8 cellular contexts compared by ENCODE assay signal in genomic region chr20:14334306-14334930, GRCh38. TPM values are rescaled to one million over a fixed set of nuclear protein-coding genes. Genes with fewer than 3 reads are reported as not detected.
DNase-seq lines count a peak whose midpoint lies in the region; ATAC-seq, FAIRE-seq and TF ChIP-seq lines count a peak whose summit lies in the region.

No MANE protein-coding gene starts in this region.

- H3K27ac ChIP-seq in body of pancreas (no peak overlapping the region), HepG2 (ENCODE audit: extremely low read length, insufficient read depth, low read length) (no peak overlapping the region), ascending aorta (no peak overlapping the region), gastroesophageal sphincter (no peak overlapping the region)

- intact Hi-C loops in body of pancreas (cut with DNase I) (no loop called here), HepG2 (cut with micrococcal nuclease; ENCODE audit: unreplicated experiment) (loop anchor here (2.0 to 10.0 kb wide), 2 partner anchors 192 to 730 kb away; no protein-coding TSS in a partner anchor), ascending aorta (cut with DNase I) (no loop called here)

- FAIRE-seq in HepG2 (lab: Jason Lieb, UNC), result no peak

- TF ChIP-seq CTCF in body of pancreas (IDR thresholded peaks at IDR 0.05) (peak; percentile 6 to 63 (median 45)), HepG2 (CRISPR knock-in tag; IDR thresholded peaks at IDR 0.05) (peak; percentile 62), ascending aorta (IDR thresholded peaks at IDR 0.05) (peak in 1 of 3 experiments; percentile 28), gastroesophageal sphincter (IDR thresholded peaks at IDR 0.05) (peak in 2 of 4 experiments; percentile 30 to 43)

- peaks cover 4% of the 10 kb centered on the region for H3K4me1 ChIP-seq in body of pancreas
- H3K4me1 ChIP-seq in HepG2 (ENCODE audit: insufficient read depth, low read length), result peaks cover 17% of the 10 kb centered on the region; the same call in 1 of the 2 replicates
- no peaks in the 10 kb centered on the region for H3K4me1 ChIP-seq in ascending aorta
- peaks cover 0 to 5% (median 2%) of the 10 kb centered on the region in 3 donors for H3K4me1 ChIP-seq in gastroesophageal sphincter

- H3K36me3 ChIP-seq in body of pancreas (replicated peaks in 1 of 2; ENCODE audit: insufficient read depth in 1 of 2, low read depth in 2 of 2) (no peaks in the 10 kb centered on the region), HepG2 (replicated peaks in 1 of 2; ENCODE audit: control insufficient read depth in 1 of 2, insufficient read depth in 2 of 2, low read length in 2 of 2) (no peaks in the 10 kb centered on the region), ascending aorta (no peaks in the 10 kb centered on the region), gastroesophageal sphincter (no peaks in the 10 kb centered on the region)

- H3K27me3 ChIP-seq in body of pancreas (no peaks in the 10 kb centered on the region), HepG2 (ENCODE audit: control insufficient read depth in 1 of 2, insufficient read depth in 2 of 2, low read length in 2 of 2) (no peaks in the 10 kb centered on the region; a peak in 1 of 5 replicates), ascending aorta (no peaks in the 10 kb centered on the region), gastroesophageal sphincter (no peaks in the 10 kb centered on the region)

- 15 to 16% methylated on average over 3 of the region's 3 CpGs for WGBS in body of pancreas, 2 donors
- 1% methylated on average over 3 of the region's 3 CpGs for WGBS in HepG2 (ENCODE audit: low lambda C conversion rate)
- whole genome bisulfite sequencing in gastroesophageal sphincter (ENCODE audit: low coverage in 1 of 2), 2 donors, result 8 to 38% methylated on average over 2 to 3 of the region's 3 CpGs

- ATAC-seq in body of pancreas (no peak), HepG2 (peak; percentile 28), HG03571 (IDR thresholded peaks at IDR 0.05; ENCODE audit: unreplicated experiment) (no peak), gastroesophageal sphincter (no peak)

- CTCF ChIA-PET in HepG2 (lab: Yijun Ruan, JAX; ENCODE audit: low intra/inter-chr PET ratio, low total read pairs), result no interaction called here

- no peaks in the 10 kb centered on the region for H4K20me1 ChIP-seq in HepG2 (ENCODE audit: insufficient read depth, low read length)

- no peaks in the 10 kb centered on the region for H3K79me2 ChIP-seq in HepG2 (ENCODE audit: insufficient read depth, low read length)

- TF ChIP-seq RAD21 in HepG2 (CRISPR knock-in tag; IDR thresholded peaks at IDR 0.05), result no peak; the same call in 1 of the 2 replicates

- no TSS peak for BruUV-seq in HepG2 (replicated peaks; lab: Mats Ljungman, UMichigan)

- no peaks in the 10 kb centered on the region for H3K9me3 ChIP-seq in body of pancreas
- no peaks in the 10 kb centered on the region for H3K9me3 ChIP-seq in HepG2 (ENCODE audit: low read length)
- H3K9me3 ChIP-seq in ascending aorta, result no peaks in the 10 kb centered on the region
- H3K9me3 ChIP-seq in gastroesophageal sphincter, result no peaks in the 10 kb centered on the region

- H3K9ac ChIP-seq in HepG2 (ENCODE audit: insufficient read depth, low read depth, low read length), result no peak overlapping the region

- peak; percentile 80 for DNase-seq in DMS53 (lab: John Stamatoyannopoulos, UW)
- DNase-seq in NCI-H1417 treated with DMSO at 0.1 percent for 48 hours (lab: John Stamatoyannopoulos, UW), result peak; percentile 57
- DNase-seq in body of pancreas, result peak; percentile 37 to 54 (median 50)
- peak; percentile 48 for DNase-seq in HepG2 (ENCODE audit: low spot score)
- no peak for DNase-seq in NCI-H2107 treated with DMSO at 0.1 percent for 48 hours (lab: John Stamatoyannopoulos, UW; ENCODE audit: unreplicated experiment)
- no peak for DNase-seq in ascending aorta (ENCODE audit: low spot score in 2 of 2)

- no peak for TF ChIP-seq EP300 in HepG2 (IDR thresholded peaks at IDR 0.05; ENCODE audit: low read depth in 2 of 2, low read length in 2 of 2)
- no peak for TF ChIP-seq EP300 in HepG2 (CRISPR knock-in tag; IDR thresholded peaks at IDR 0.05; ENCODE audit: borderline replicate concordance)
- no peak for TF ChIP-seq EP300 in gastroesophageal sphincter (IDR thresholded peaks at IDR 0.05)

- H3K4me3 ChIP-seq in body of pancreas (no peak overlapping the region), HepG2 (replicated peaks in 1 of 3; ENCODE audit: insufficient read depth in 1 of 3, low read depth in 2 of 3, low read length in 3 of 3) (no peak overlapping the region; a peak in 1 of 6 replicates), ascending aorta (no peak overlapping the region), gastroesophageal sphincter (peak overlapping the region in 1 of 2 donors; percentile 4)

- no peak for TF ChIP-seq POLR2A in body of pancreas (IDR thresholded peaks at IDR 0.05)
- no peak for TF ChIP-seq POLR2A in HepG2 (IDR thresholded peaks at IDR 0.05; ENCODE audit: insufficient read depth in 1 of 2, low read depth in 2 of 2, low read length in 2 of 2)
- no peak for TF ChIP-seq POLR2A in gastroesophageal sphincter (IDR thresholded peaks at IDR 0.05)

- in situ Hi-C loops in HepG2 (cut with HindIII; ENCODE audit: extremely low pct_ligation_motif_present, low pct_unique_long_range_greater_than_20kb), result loop anchor here (10.0 kb wide), 2 partner anchors 610 to 910 kb away; no protein-coding TSS in a partner anchor

- POLR2A ChIA-PET in HepG2 (lab: Yijun Ruan, JAX), result no interaction called here

- no peak overlapping the region for H2AFZ ChIP-seq in HepG2 (ENCODE audit: low read length)

- peak overlapping the region; percentile 46 for H3K4me2 ChIP-seq in HepG2 (ENCODE audit: low read depth, low read length)

TF ChIP-seq in HepG2, 621 proteins besides CTCF, POLR2A, EP300 and RAD21:
- TF ChIP-seq STAG1 (CRISPR knock-in tag; IDR thresholded peaks at IDR 0.05) (peak; percentile 83), ZSCAN25 (CRISPR knock-in tag; IDR thresholded peaks at IDR 0.05) (no peak), HNRNPK (IDR thresholded peaks at IDR 0.05; ENCODE audit: low read depth, low read length, poor library complexity, severe bottlenecking) (peak; percentile 91), SMC3 (IDR thresholded peaks at IDR 0.05; ENCODE audit: low read length) (peak; percentile 58), PCBP1 (IDR thresholded peaks at IDR 0.05; ENCODE audit: borderline replicate concordance, low read depth, low read length) (0 out of 2 replicates have a peak, but pooled peaks have one; percentile 51), KLF16 (CRISPR knock-in tag; IDR thresholded peaks at IDR 0.05) (0 out of 4 replicates have a peak, but pooled peaks of 1 of the 2 experiments have one; percentile 11)

RNA-seq across cellular contexts. Expression of gene FLRT3, which starts 3.0 kb away (rescaled TPM):
- 10 to 100 TPM in 1 of 2 donors, 1 to 10 TPM in 1; 3.1 to 21.1 TPM for total RNA-seq in body of pancreas
- 0.28 and 0.44 TPM in 2 replicates for total RNA-seq in HepG2 (2016; rRNA removed; fragmentation: Illumina TruSeq; extraction: Trizol)
- 0.30 TPM in 1 of 2 replicates, not detected in the other for total RNA-seq in HepG2 (2016; cell fraction: cytosol; rRNA removed; fragmentation: Illumina TruSeq; extraction: Trizol; ENCODE audit: low read depth)
- 0.13 and 0.71 TPM in 2 replicates for total RNA-seq in HepG2 (2016; cell fraction: insoluble cytoplasmic fraction; rRNA removed; fragmentation: Illumina TruSeq; extraction: Trizol)
- 0.19 and 0.28 TPM in 2 replicates for total RNA-seq in HepG2 (2016; cell fraction: membrane; rRNA removed; fragmentation: Illumina TruSeq; extraction: Trizol)
- 1.0 and 1.3 TPM in 2 replicates for total RNA-seq in HepG2 (2016; cell fraction: nucleus; rRNA removed; fragmentation: Illumina TruSeq; extraction: Trizol)
- polyA plus RNA-seq in HepG2 (2011; rRNA removed), result 5.3 and 8.8 TPM in 2 replicates
- polyA plus RNA-seq in HepG2 (2011; cell fraction: cytosol; rRNA removed), result 2.3 and 7.0 TPM in 2 replicates
- 2.4 and 4.4 TPM in 2 replicates for polyA plus RNA-seq in HepG2 (2011; cell fraction: nucleus; rRNA removed)
- 4.0 and 8.2 TPM in 2 replicates for polyA plus RNA-seq in HepG2 (2012)
- not detected in 2 replicates for polyA plus RNA-seq in HepG2 (2016; cell fraction: cytosol; fragmentation: Illumina TruSeq; extraction: Trizol; ENCODE audit: low read depth)
- 0.17 and 0.23 TPM in 2 replicates for polyA plus RNA-seq in HepG2 (2016; cell fraction: insoluble cytoplasmic fraction; fragmentation: Illumina TruSeq; extraction: Trizol; ENCODE audit: low read depth)
- polyA plus RNA-seq in HepG2 (2016; cell fraction: membrane; fragmentation: Illumina TruSeq; extraction: Trizol; ENCODE audit: low read depth), result 0.03 TPM in 1 of 2 replicates, not detected in the other
- polyA plus RNA-seq in HepG2 (2016; cell fraction: nucleus; fragmentation: Illumina TruSeq; extraction: Trizol; ENCODE audit: insufficient read depth, low read depth), result 0.52 and 0.96 TPM in 2 replicates
- 0.91 and 3.6 TPM in 2 replicates for polyA minus RNA-seq in HepG2 (2011; rRNA and poly(A)+ RNA removed; ENCODE audit: low replicate concordance)
- 5.2 and 9.4 TPM in 2 replicates for polyA minus RNA-seq in HepG2 (2011; cell fraction: cytosol; rRNA and poly(A)+ RNA removed)
- 9.3 and 16.4 TPM in 2 replicates for polyA minus RNA-seq in HepG2 (2011; cell fraction: nucleus; rRNA and poly(A)+ RNA removed)
- total RNA-seq in ascending aorta, result not detected
- total RNA-seq in gastroesophageal sphincter, result 1 to 10 TPM in 3 of 4 donors, under 1 TPM in 1; 0.96 to 8.3 (median 2.2) TPM

Comparison
In these comparisons a context has a peak if more than half of its experiments do, and no peak if none do; other contexts are left out.
1. DNase-seq: peak in DMS53 (single experiment), NCI-H1417 treated with DMSO at 0.1 percent for 48 hours (single experiment), body of pancreas (4 of 4) and HepG2 (single experiment); none in NCI-H2107 treated with DMSO at 0.1 percent for 48 hours (single experiment) and ascending aorta (0 of 2).